ENCODE assay signal across 8 cellular contexts in the genomic region with DNA sequence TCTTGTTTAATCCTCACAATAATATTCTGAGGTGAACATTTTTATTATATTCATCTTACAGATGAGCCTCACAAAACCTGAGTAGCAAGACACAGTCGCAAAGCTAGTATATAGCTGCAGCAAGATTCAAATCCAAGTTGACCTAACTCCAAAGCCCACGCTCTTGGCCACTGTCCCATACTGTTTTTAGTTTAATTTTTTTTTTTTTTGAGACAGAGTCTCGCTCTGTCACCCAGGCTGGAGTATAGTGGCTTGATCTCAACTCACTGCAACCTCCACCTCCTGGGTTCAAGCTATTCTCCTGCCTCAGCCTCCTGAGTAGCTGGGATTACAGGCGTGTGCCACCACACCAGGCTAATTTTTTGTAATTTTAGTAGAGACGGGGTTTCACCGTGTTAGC. TPM values are rescaled to one million over a fixed set of nuclear protein-coding genes. Genes with fewer than 3 reads are reported as not detected.
A peak's percentile ranks its signal among the peaks of the same experiment; 100 is the strongest.
DNase-seq lines count a peak whose midpoint lies in the region; ATAC-seq and TF ChIP-seq lines count a peak whose summit lies in the region.
"Not testable (repeated sequence)": the region's sequence is repeated elsewhere in the genome, so short reads cannot be mapped to it uniquely, and the experiment has no call there.

No MANE protein-coding gene starts in this region.

- ATAC-seq in Right ventricle myocardium superior (ENCODE audit: poor library complexity): peak; percentile 33
- not testable (repeated sequence) for ATAC-seq in lower lobe of right lung, psoas muscle, upper lobe of right lung

- not testable (repeated sequence) for H3K27me3 ChIP-seq in SK-N-SH (ENCODE audit: insufficient read depth); lower lobe of right lung (ENCODE audit: low read depth); psoas muscle (ENCODE audit: insufficient read depth in 3 of 3, low read length in 2 of 3); stomach smooth muscle (ENCODE audit: control insufficient read depth in 1 of 2, insufficient read depth in 2 of 2, low read length in 2 of 2); upper lobe of right lung

- not testable (repeated sequence) for H3K9me2 ChIP-seq in SK-N-SH

- H3K79me2 ChIP-seq in SK-N-SH (ENCODE audit: insufficient read depth): not testable (repeated sequence)

- peaks cover 12% of the 10 kb centered on the region for H3F3A ChIP-seq in SK-N-SH (replicated peaks; ENCODE audit: insufficient read depth)

- H3K4me3 Mint-ChIP-seq in HFFc6 (peak overlapping the region; percentile 35), chondrocyte (ENCODE audit: unreplicated experiment) (peak overlapping the region; percentile 65)

- WGBS in SK-N-SH (ENCODE audit: low lambda C conversion rate): 90% methylated on average over 6 of the region's 6 CpGs
- 57 to 72% (median 61%) methylated on average over 6 of the region's 6 CpGs for WGBS in psoas muscle, 3 donors

- peak overlapping the region; percentile 67 for H2AFZ ChIP-seq in SK-N-SH (ENCODE audit: low read depth)

- H3K27ac ChIP-seq in SK-N-SH (ENCODE audit: low read depth in 2 of 2, low read length in 1 of 2): peak overlapping the region in 1 of 2 experiments; percentile 88; a peak in 2 of 4 replicates
- not testable (repeated sequence) for H3K27ac ChIP-seq in lower lobe of right lung, psoas muscle
- H3K27ac ChIP-seq in stomach smooth muscle (ENCODE audit: low read length): peak overlapping the region; percentile 86
- peak overlapping the region; percentile 2 for H3K27ac ChIP-seq in upper lobe of right lung

- not testable (repeated sequence) for DNase-seq in HFFc6; SK-N-SH; chondrocyte (ENCODE audit: low spot score); Right ventricle myocardium superior; lower lobe of right lung; psoas muscle; upper lobe of right lung

- intact Hi-C loops in Right ventricle myocardium superior (cut with DNase I): loop anchor here (5.0 kb wide), 1 partner anchor 478 kb away; no protein-coding TSS in a partner anchor
- intact Hi-C loops in lower lobe of right lung (cut with DNase I); psoas muscle (cut with DNase I): not testable (repeated sequence)
- intact Hi-C loops in upper lobe of right lung (cut with DNase I): loop anchor here (10.0 kb wide), 1 partner anchor 265 kb away; no protein-coding TSS in a partner anchor

- POLR2A ChIA-PET in SK-N-SH (lab: Yijun Ruan, JAX): not testable (repeated sequence)

- TF ChIP-seq EP300 in SK-N-SH (IDR thresholded peaks at IDR 0.05; ENCODE audit: borderline replicate concordance in 1 of 2, low read depth in 1 of 2, low read length in 1 of 2): not testable (repeated sequence)

- not testable (repeated sequence) for H4K20me1 ChIP-seq in SK-N-SH (ENCODE audit: insufficient read depth)

- not testable (repeated sequence) for H3K9me3 Mint-ChIP-seq in HFFc6; chondrocyte (ENCODE audit: low read depth)

- H3K27me3 Mint-ChIP-seq in HFFc6 (ENCODE audit: insufficient read depth); chondrocyte (ENCODE audit: low read depth): not testable (repeated sequence)

- H3K36me3 Mint-ChIP-seq in HFFc6 (ENCODE audit: low read depth); chondrocyte (ENCODE audit: low read depth): not testable (repeated sequence)

- TF ChIP-seq RAD21 in SK-N-SH (IDR thresholded peaks at IDR 0.05; ENCODE audit: low read length): not testable (repeated sequence)

- H3K4me2 ChIP-seq in SK-N-SH: peak overlapping the region; percentile 37

- CTCF ChIA-PET in SK-N-SH (lab: Yijun Ruan, JAX): interaction anchor here (0.7 to 10.7 kb wide), 40 partner anchors 8 to 585 kb away, joined by 3 to 114 read pairs (median 4); a partner anchor contains a TSS

- H3K4me3 ChIP-seq in SK-N-SH (ENCODE audit: low read depth in 2 of 2, low read length in 1 of 2): not testable (repeated sequence)
- H3K4me3 ChIP-seq in lower lobe of right lung (peak overlapping the region; percentile 12), psoas muscle (peak overlapping the region; percentile 49), stomach smooth muscle (ENCODE audit: low read length in 2 of 2) (peak overlapping the region in 1 of 2 donors; percentile 54), upper lobe of right lung (peak overlapping the region; percentile 3)

- not testable (repeated sequence) for H3K36me3 ChIP-seq in SK-N-SH (replicated peaks in 1 of 2; ENCODE audit: control insufficient read depth in 1 of 2, insufficient read depth in 2 of 2, low read length in 1 of 2); lower lobe of right lung; psoas muscle (ENCODE audit: insufficient read depth in 1 of 2, low read depth in 1 of 2); stomach smooth muscle (ENCODE audit: control insufficient read depth in 2 of 2, insufficient read depth in 2 of 2, low read length in 2 of 2); upper lobe of right lung

- peak overlapping the region; percentile 97 for H3K27ac Mint-ChIP-seq in HFFc6
- H3K27ac Mint-ChIP-seq in chondrocyte (ENCODE audit: unreplicated experiment): peak overlapping the region; percentile 95

- H3K4me1 ChIP-seq in SK-N-SH (ENCODE audit: control insufficient read depth in 1 of 2, insufficient read depth in 2 of 2, low read depth in 1 of 2, low read length in 1 of 2) (peaks cover 12 to 35% of the 10 kb centered on the region in 2 experiments), lower lobe of right lung (peaks cover 13% of the 10 kb centered on the region), stomach smooth muscle (ENCODE audit: control insufficient read depth, insufficient read depth, low read length) (peaks cover 21% of the 10 kb centered on the region), upper lobe of right lung (peaks cover 13% of the 10 kb centered on the region)
- not testable (repeated sequence) for H3K4me1 ChIP-seq in psoas muscle

- H3K9me3 ChIP-seq in SK-N-SH; lower lobe of right lung; psoas muscle; stomach smooth muscle (ENCODE audit: control insufficient read depth in 2 of 2, low read length in 2 of 2); upper lobe of right lung: not testable (repeated sequence)

- H3K4me1 Mint-ChIP-seq in HFFc6 (ENCODE audit: low read depth) (peaks cover 83% of the 10 kb centered on the region), chondrocyte (ENCODE audit: low read depth) (peaks cover 74% of the 10 kb centered on the region)

- not testable (repeated sequence) for TF ChIP-seq CTCF in HFFc6 (IDR thresholded peaks at IDR 0.05); SK-N-SH (IDR thresholded peaks at IDR 0.05); chondrocyte (IDR thresholded peaks at IDR 0.05); lower lobe of right lung (IDR thresholded peaks at IDR 0.05); psoas muscle (IDR thresholded peaks at IDR 0.05); upper lobe of right lung (IDR thresholded peaks at IDR 0.05)

- H3K9ac ChIP-seq in SK-N-SH (peak overlapping the region; percentile 8; the same call in 1 of the 2 replicates), stomach smooth muscle (ENCODE audit: low read length in 2 of 2) (peak overlapping the region in 1 of 2 donors; percentile 42)

RNA-seq across cellular contexts. Expression of a gene that starts 42.9 kb away (rescaled TPM):
- total RNA-seq in HFFc6 (2021; fragmentation: NEBNext Ultra II Directional; extraction: Animal tissue kit (Norgen Biotek cat#: 25700)): 10 to 100 TPM; 34.4 to 57.3 (median 39.3) TPM
- polyA plus RNA-seq in SK-N-SH (2012; rRNA removed): 12.4 and 17.4 TPM in 2 replicates
- 20.2 and 28.4 TPM in 2 replicates for polyA plus RNA-seq in SK-N-SH (2012; cell fraction: cytosol; rRNA removed)
- 4.7 and 7.0 TPM in 2 replicates for polyA plus RNA-seq in SK-N-SH (2012; cell fraction: nucleus; rRNA removed)
- 26.1 to 29.6 TPM (median 29.5 TPM) in 3 replicates for total RNA-seq in chondrocyte
- 12.3 TPM for total RNA-seq in Right ventricle myocardium superior
- 16.9 TPM for total RNA-seq in lower lobe of right lung
- total RNA-seq in psoas muscle: 10 to 100 TPM; 10.1 to 14.9 (median 12.4) TPM
- 10 to 100 TPM; 25.3 to 55.7 (median 54.4) TPM for polyA plus RNA-seq in psoas muscle
- total RNA-seq in upper lobe of right lung: 14.8 TPM
